ENCODE assay signal across 19 cellular contexts in genomic region chr3:112004187-112004586, GRCh38. TPM values are rescaled to one million over a fixed set of nuclear protein-coding genes. Genes with fewer than 3 reads are reported as not detected.
DNase-seq lines count a peak whose midpoint lies in the region; ATAC-seq lines count a peak whose summit lies in the region.
"Had no signal": no experiment of that assay in that cellular context is flagged by ENCODE, and none has a peak within 500 bp of the region (broad histone marks: within the 10 kb centered on the region; RNA-seq: fewer than 3 reads in every experiment).

No MANE protein-coding gene starts in this region.

- peak; percentile 8 for DNase-seq in activated CD4-positive, alpha-beta T cell treated with anti-CD3 and anti-CD28 coated beads for 48 hours
- DNase-seq in activated CD4-positive, alpha-beta T cell treated with anti-CD3 and anti-CD28 coated beads, Interleukin-2, amount 50 U/mL, for 48 hours: no peak
- DNase-seq in stimulated activated CD4-positive, alpha-beta T cell treated with anti-CD3 and anti-CD28 coated beads, Interleukin-15, amount 100 ng/mL, for 24 hours: peak; percentile 19
- no peak for DNase-seq in stimulated activated CD4-positive, alpha-beta T cell treated with anti-CD3 and anti-CD28 coated beads, Interleukin-4, amount 100 ng/mL, for 24 hours
- DNase-seq in NCI-H524 treated with DMSO at 0.1 percent for 48 hours (lab: John Stamatoyannopoulos, UW): no peak
- DNase-seq: 8988T; CD8-positive, alpha-beta memory T cell; DND-41; GDM1; GM23248; KBM-7; NCI-H1048; NCI-H2107; NCI-H226; NCI-H526 treated with DMSO at 0.1 percent for 48 hours; NK-92 treated with Interleukin-12 subunit alpha and Interleukin-12 subunit beta, amount 100 ng/mL, for 24 hours had no signal

- ATAC-seq in esophagus mucosa (peak; percentile 9), HG03139 (IDR thresholded peaks at IDR 0.05; ENCODE audit: unreplicated experiment) (no peak), GM18861 (IDR thresholded peaks at IDR 0.05; ENCODE audit: unreplicated experiment) (no peak)

RNA-seq across cellular contexts. Expression of gene TAGLN3, which starts 5.5 kb away (rescaled TPM):
- total RNA-seq in esophagus mucosa: not detected
- total RNA-seq: CD8-positive, alpha-beta memory T cell; GM23248 had no signal

RNA-seq across cellular contexts. Expression of gene ABHD10, which starts 25.4 kb away (rescaled TPM):
- 12.0 TPM for total RNA-seq in esophagus mucosa

RNA-seq across cellular contexts. Expression of gene TMPRSS7, which starts 30.3 kb away (rescaled TPM):
- total RNA-seq in esophagus mucosa: not detected
- total RNA-seq: CD8-positive, alpha-beta memory T cell; GM23248 had no signal

Comparison
In these comparisons a context has a peak if more than half of its experiments do, and no peak if none do; other contexts are left out.
1. DNase-seq: peak in activated CD4-positive, alpha-beta T cell treated with anti-CD3 and anti-CD28 coated beads for 48 hours (single experiment) and stimulated activated CD4-positive, alpha-beta T cell treated with anti-CD3 and anti-CD28 coated beads, Interleukin-15, amount 100 ng/mL, for 24 hours (single experiment); none in activated CD4-positive, alpha-beta T cell treated with anti-CD3 and anti-CD28 coated beads, Interleukin-2, amount 50 U/mL, for 48 hours (0 of 2), stimulated activated CD4-positive, alpha-beta T cell treated with anti-CD3 and anti-CD28 coated beads, Interleukin-4, amount 100 ng/mL, for 24 hours (single experiment) and NCI-H524 treated with DMSO at 0.1 percent for 48 hours (single experiment).